Comparison of ENCODE assay signal across 14 cellular contexts in the genomic region with DNA sequence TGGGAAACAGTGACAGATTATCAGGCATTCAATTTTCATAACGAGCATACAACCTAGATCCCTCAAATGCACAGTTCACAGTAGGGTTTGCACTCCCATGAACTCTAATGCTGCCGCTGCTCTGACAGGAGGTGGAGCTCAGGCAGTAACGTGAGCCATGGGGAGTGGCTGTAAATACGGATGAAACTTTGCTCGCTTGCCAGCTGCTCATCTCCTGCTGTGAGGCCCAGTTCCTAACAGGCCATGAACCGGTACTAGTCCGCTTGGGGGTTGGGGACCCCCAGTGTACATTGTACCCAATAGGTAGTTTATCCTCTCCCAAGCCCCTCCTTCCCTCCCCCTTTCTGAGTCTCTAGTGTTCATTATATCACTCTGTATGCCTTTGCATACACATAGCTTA.
A peak's percentile ranks its signal among the peaks of the same experiment; 100 is the strongest.
DNase-seq lines count a peak whose midpoint lies in the region; ATAC-seq and TF ChIP-seq lines count a peak whose summit lies in the region.
"Had no signal": no experiment of that assay in that cellular context is flagged by ENCODE, and none has a peak within 500 bp of the region (broad histone marks: within the 10 kb centered on the region; RNA-seq: fewer than 3 reads in every experiment).

No MANE protein-coding gene starts in this region.

- no peak overlapping the region for H3K9ac ChIP-seq in mesenchymal stem cell (ENCODE audit: low read length)

- no peak overlapping the region for H3K14ac ChIP-seq in mesenchymal stem cell (ENCODE audit: low read length in 2 of 2)

- no peaks in the 10 kb centered on the region for H3K27me3 Mint-ChIP-seq in WTC11 (ENCODE audit: low read depth)
- H3K27me3 Mint-ChIP-seq: activated naive CD8-positive, alpha-beta T cell treated with anti-CD3 and anti-CD28 coated beads for 36 hours had no signal

- H3K27me3 ChIP-seq in mesenchymal stem cell (ENCODE audit: control insufficient read depth in 1 of 2, insufficient read depth in 1 of 2, low read length in 2 of 2): no peaks in the 10 kb centered on the region

- no peak overlapping the region for H4K8ac ChIP-seq in mesenchymal stem cell (ENCODE audit: low read length)

- no peak for TF ChIP-seq CTCF in WTC11 (IDR thresholded peaks at IDR 0.05)

- H3K9me3 Mint-ChIP-seq in WTC11: peaks cover 6% of the 10 kb centered on the region; the same call in 1 of the 2 replicates
- H3K9me3 Mint-ChIP-seq: activated naive CD8-positive, alpha-beta T cell treated with anti-CD3 and anti-CD28 coated beads for 36 hours had no signal

- no peak overlapping the region for H2BK12ac ChIP-seq in mesenchymal stem cell (ENCODE audit: low read length in 2 of 2)

- no peak overlapping the region for H3K27ac Mint-ChIP-seq in WTC11
- H3K27ac Mint-ChIP-seq: activated CD8-positive, alpha-beta T cell treated with anti-CD3 and anti-CD28 coated beads, Interleukin-2, amount 10 ng/mL, durations not matched to agents 7 days and 5 days; activated naive CD8-positive, alpha-beta T cell treated with anti-CD3 and anti-CD28 coated beads for 36 hours; naive thymus-derived CD4-positive, alpha-beta T cell had no signal

- H3K4me1 ChIP-seq in mesenchymal stem cell (ENCODE audit: control insufficient read depth, insufficient read depth, low read depth, low read length): peaks cover 3% of the 10 kb centered on the region

- H3K4me2 ChIP-seq in mesenchymal stem cell (ENCODE audit: low read length, poor library complexity, severe bottlenecking): peak overlapping the region; percentile 39

- no peak overlapping the region for H3K4me3 ChIP-seq in mesenchymal stem cell (ENCODE audit: insufficient read depth in 1 of 2, low read depth in 1 of 2, low read length in 2 of 2)

- no peak overlapping the region for H2BK15ac ChIP-seq in mesenchymal stem cell (ENCODE audit: low read depth, poor library complexity, severe bottlenecking)

- no peak overlapping the region for H3K18ac ChIP-seq in mesenchymal stem cell (ENCODE audit: low read depth in 1 of 2, low read length in 2 of 2)

- H2BK120ac ChIP-seq in mesenchymal stem cell (ENCODE audit: low read depth, low read length): no peak overlapping the region

- H3K4ac ChIP-seq in mesenchymal stem cell (ENCODE audit: low read depth in 1 of 2, low read length in 2 of 2): no peak overlapping the region

- no peak overlapping the region for H3K23ac ChIP-seq in mesenchymal stem cell (ENCODE audit: low read length in 2 of 2)

- no peaks in the 10 kb centered on the region for H3K36me3 ChIP-seq in mesenchymal stem cell (ENCODE audit: control insufficient read depth in 1 of 2, insufficient read depth in 2 of 2, low read depth in 1 of 2, low read length in 2 of 2)

- no peaks in the 10 kb centered on the region for H3K9me3 ChIP-seq in mesenchymal stem cell (ENCODE audit: control insufficient read depth, low read length)

- CTCF ChIA-PET in WTC11 (lab: Charles Lee): interaction anchor here (1.3 kb wide), 1 partner anchor 94 kb away, joined by 5 read pairs; a partner anchor contains a TSS

- no peaks in the 10 kb centered on the region for H3K36me3 Mint-ChIP-seq in WTC11
- H3K36me3 Mint-ChIP-seq: activated naive CD8-positive, alpha-beta T cell treated with anti-CD3 and anti-CD28 coated beads for 36 hours; naive thymus-derived CD4-positive, alpha-beta T cell had no signal

- no peak overlapping the region for H2BK5ac ChIP-seq in mesenchymal stem cell (ENCODE audit: low read depth, low read length, poor library complexity, severe bottlenecking)

- no peaks in the 10 kb centered on the region for H3K79me1 ChIP-seq in mesenchymal stem cell (replicated peaks; ENCODE audit: low read length, poor library complexity, severe bottlenecking)

- peaks cover 16% of the 10 kb centered on the region for H3K4me1 Mint-ChIP-seq in WTC11
- H3K4me1 Mint-ChIP-seq: activated naive CD8-positive, alpha-beta T cell treated with anti-CD3 and anti-CD28 coated beads for 36 hours; naive thymus-derived CD4-positive, alpha-beta T cell had no signal

- WGBS in mesenchymal stem cell: 9% methylated on average over 7 of the region's 7 CpGs

- ATAC-seq in WTC11 (peak; percentile 85), GM21717 (IDR thresholded peaks at IDR 0.05; ENCODE audit: unreplicated experiment) (no peak)
- ATAC-seq: activated CD8-positive, alpha-beta T cell treated with anti-CD3 and anti-CD28 coated beads, Interleukin-2, amount 10 ng/mL, durations not matched to agents 7 days and 5 days; naive thymus-derived CD4-positive, alpha-beta T cell; stimulated activated naive CD8-positive, alpha-beta T cell treated with anti-CD3 and anti-CD28 coated beads, Interleukin-15, Interleukin-2, amounts not matched to agents 100 U/mL and 50 U/mL, for 24 hours had no signal

- POLR2A ChIA-PET in WTC11 (lab: Charles Lee): no interaction called here

- no peak overlapping the region for H4K91ac ChIP-seq in mesenchymal stem cell (ENCODE audit: low read length)

- H2AFZ ChIP-seq in mesenchymal stem cell (ENCODE audit: low read depth, low read length): no peak overlapping the region

- H3K27ac ChIP-seq in mesenchymal stem cell (ENCODE audit: low read length, poor library complexity, severe bottlenecking): no peak overlapping the region

- no peak overlapping the region for H3K4me3 Mint-ChIP-seq in WTC11
- H3K4me3 Mint-ChIP-seq: activated CD8-positive, alpha-beta T cell treated with anti-CD3 and anti-CD28 coated beads, Interleukin-2, amount 10 ng/mL, durations not matched to agents 7 days and 5 days; activated naive CD8-positive, alpha-beta T cell treated with anti-CD3 and anti-CD28 coated beads for 36 hours; naive thymus-derived CD4-positive, alpha-beta T cell had no signal

- H2AK5ac ChIP-seq in mesenchymal stem cell (ENCODE audit: low read length, severe bottlenecking): no peak overlapping the region

- peak; percentile 94 for DNase-seq in DMS53 treated with DMSO at 0.1 percent for 48 hours (lab: John Stamatoyannopoulos, UW; ENCODE audit: unreplicated experiment)
- peak; percentile 96 for DNase-seq in NCI-H2107 treated with DMSO at 0.1 percent for 48 hours (lab: John Stamatoyannopoulos, UW; ENCODE audit: unreplicated experiment)
- peak; percentile 64 for DNase-seq in WTC11 (ENCODE audit: low spot score)
- no peak for DNase-seq in mesenchymal stem cell
- no peak for DNase-seq in activated effector memory CD4-positive, alpha-beta T cell treated with anti-CD3 and anti-CD28 coated beads, Interleukin-2, amount 50 U/mL, for 16 hours
- DNase-seq in activated CD4-positive, alpha-beta T cell treated with anti-CD3 and anti-CD28 coated beads for 4 hours: no peak
- no peak for DNase-seq in DMS114 treated with DMSO at 0.1 percent for 48 hours (lab: John Stamatoyannopoulos, UW; ENCODE audit: unreplicated experiment)
- DNase-seq: activated CD8-positive, alpha-beta T cell treated with anti-CD3 and anti-CD28 coated beads, Interleukin-2, amount 10 ng/mL, durations not matched to agents 7 days and 5 days; activated naive CD8-positive, alpha-beta T cell treated with anti-CD3 and anti-CD28 coated beads for 36 hours; effector CD8-positive, alpha-beta T cell; hippocampal formation; naive thymus-derived CD4-positive, alpha-beta T cell; stimulated activated naive CD8-positive, alpha-beta T cell treated with anti-CD3 and anti-CD28 coated beads, Interleukin-15, Interleukin-2, amounts not matched to agents 100 U/mL and 50 U/mL, for 24 hours had no signal

TF ChIP-seq in WTC11, 78 proteins besides CTCF, POLR2A, EP300 and RAD21:
- TF ChIP-seq FOXK1 (CRISPR knock-in tag; IDR thresholded peaks at IDR 0.05): peak; percentile 51; the same call in 1 of the 2 replicates
- peak; percentile 32; the same call in 1 of the 2 replicates for TF ChIP-seq TEAD1 (CRISPR knock-in tag; IDR thresholded peaks at IDR 0.05)
- 0 out of 2 replicates have a peak, but pooled peaks have one; percentile 28 for TF ChIP-seq SP1 (CRISPR knock-in tag; conservative IDR thresholded peaks at IDR 0.05)
- TF ChIP-seq ELF4 (CRISPR knock-in tag; IDR thresholded peaks at IDR 0.05; ENCODE audit: low read depth): no peak
- no peak for TF ChIP-seq HMGA2 (CRISPR knock-in tag; IDR thresholded peaks at IDR 0.05)

Comparison
In these comparisons a context has a peak if more than half of its experiments do, and no peak if none do; other contexts are left out.
1. DNase-seq: peak in DMS53 treated with DMSO at 0.1 percent for 48 hours (single experiment), NCI-H2107 treated with DMSO at 0.1 percent for 48 hours (single experiment) and WTC11 (single experiment); none in mesenchymal stem cell (single experiment), activated effector memory CD4-positive, alpha-beta T cell treated with anti-CD3 and anti-CD28 coated beads, Interleukin-2, amount 50 U/mL, for 16 hours (single experiment), activated CD4-positive, alpha-beta T cell treated with anti-CD3 and anti-CD28 coated beads for 4 hours (0 of 2) and DMS114 treated with DMSO at 0.1 percent for 48 hours (single experiment).